ENCODE assay signal across 16 cellular contexts in the genomic region with DNA sequence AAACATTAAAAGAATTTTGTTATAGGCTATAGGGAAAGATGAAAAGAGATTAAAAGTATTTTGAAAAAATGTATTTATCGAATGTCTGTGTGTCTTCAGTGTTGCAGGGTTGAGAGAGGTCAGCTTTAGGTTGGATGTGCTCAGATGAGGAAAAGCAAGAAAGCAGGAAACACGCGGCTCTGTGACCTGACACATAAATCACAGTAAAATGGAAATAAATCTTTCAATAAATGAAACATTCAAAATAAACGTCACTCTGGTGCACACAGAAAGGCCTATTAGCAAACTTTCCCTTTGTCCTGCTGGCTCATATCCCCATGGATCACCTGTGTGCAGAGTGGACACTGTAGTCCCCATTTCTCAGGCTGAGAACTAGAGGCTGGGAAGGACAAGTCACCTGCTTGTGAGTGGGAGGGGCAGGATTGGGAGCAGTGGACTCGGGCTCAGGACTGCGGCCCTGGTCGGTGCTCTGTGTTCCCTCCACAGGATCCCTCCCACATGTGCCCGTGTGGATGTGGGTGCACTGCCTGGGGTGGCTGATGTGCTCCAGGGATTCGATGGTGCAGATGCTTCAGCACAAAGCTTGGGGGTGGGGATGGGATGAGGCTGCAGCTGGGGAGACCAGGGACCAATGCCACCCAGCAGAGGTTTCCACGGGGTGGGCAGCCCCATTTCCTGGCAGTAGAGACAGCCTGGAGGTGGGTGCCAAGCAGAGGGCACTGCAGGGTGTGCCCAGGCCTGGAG.
"Had no signal": no experiment of that assay in that cellular context is flagged by ENCODE, and none has a peak within 500 bp of the region (broad histone marks: within the 10 kb centered on the region; RNA-seq: fewer than 3 reads in every experiment).

No MANE protein-coding gene starts in this region.

- H3K4me2 ChIP-seq: smooth muscle cell had no signal

- H3K27ac ChIP-seq: brain microvascular endothelial cell, foreskin keratinocyte, right lobe of liver had no signal

- H3K4me3 Mint-ChIP-seq: activated T-cell treated with anti-CD3 and anti-CD28 coated beads, Interleukin-2, amount 50 U/mL, for 24 hours; stimulated activated naive CD8-positive, alpha-beta T cell treated with anti-CD3 and anti-CD28 coated beads, Interleukin-15, amount 100 ng/mL, for 72 hours; type B pancreatic cell had no signal

- DNase-seq: activated CD4-positive, alpha-beta T cell treated with anti-CD3 and anti-CD28 coated beads, Interleukin-2, amount 50 U/mL, for 1 hour; activated CD4-positive, CD25-positive, alpha-beta regulatory T cell; activated gamma-delta T cell; activated T-cell treated with anti-CD3 and anti-CD28 coated beads, Interleukin-2, amount 50 U/mL, for 24 hours; anterior cingulate cortex; brain microvascular endothelial cell; cerebellar nuclear complex; effector CD8-positive, alpha-beta T cell; foreskin keratinocyte; glutamatergic neuron; hypothalamus; stimulated activated naive CD8-positive, alpha-beta T cell treated with anti-CD3 and anti-CD28 coated beads, Interleukin-15, amount 100 ng/mL, for 72 hours; SW 1271 had no signal

- H3K27me3 Mint-ChIP-seq: activated T-cell treated with anti-CD3 and anti-CD28 coated beads, Interleukin-2, amount 50 U/mL, for 24 hours; stimulated activated naive CD8-positive, alpha-beta T cell treated with anti-CD3 and anti-CD28 coated beads, Interleukin-15, amount 100 ng/mL, for 72 hours had no signal

- H3K27me3 ChIP-seq: foreskin keratinocyte, right lobe of liver had no signal

- ATAC-seq: foreskin keratinocyte; right lobe of liver; stimulated activated naive CD8-positive, alpha-beta T cell treated with anti-CD3 and anti-CD28 coated beads, Interleukin-15, amount 100 ng/mL, for 72 hours had no signal

- H3K4me3 ChIP-seq: right lobe of liver, smooth muscle cell had no signal

- H3K4me1 ChIP-seq: foreskin keratinocyte, right lobe of liver had no signal

- H3K36me3 Mint-ChIP-seq: type B pancreatic cell had no signal

- H3K36me3 ChIP-seq: brain microvascular endothelial cell, right lobe of liver had no signal

- H3K27ac Mint-ChIP-seq: activated T-cell treated with anti-CD3 and anti-CD28 coated beads, Interleukin-2, amount 50 U/mL, for 24 hours; type B pancreatic cell had no signal

- H3K9me3 Mint-ChIP-seq: activated T-cell treated with anti-CD3 and anti-CD28 coated beads, Interleukin-2, amount 50 U/mL, for 24 hours; stimulated activated naive CD8-positive, alpha-beta T cell treated with anti-CD3 and anti-CD28 coated beads, Interleukin-15, amount 100 ng/mL, for 72 hours; type B pancreatic cell had no signal
